1 cellular context compared by ENCODE assay signal in genomic region chr19:35352448-35353304, GRCh38.
TF ChIP-seq lines count a peak whose summit lies in the region.

No MANE protein-coding gene starts in this region.

TF ChIP-seq in HEK293, 187 proteins besides CTCF, POLR2A, EP300 and RAD21 (continued from another document and continues in another):
- TF ChIP-seq, protein P1, sequence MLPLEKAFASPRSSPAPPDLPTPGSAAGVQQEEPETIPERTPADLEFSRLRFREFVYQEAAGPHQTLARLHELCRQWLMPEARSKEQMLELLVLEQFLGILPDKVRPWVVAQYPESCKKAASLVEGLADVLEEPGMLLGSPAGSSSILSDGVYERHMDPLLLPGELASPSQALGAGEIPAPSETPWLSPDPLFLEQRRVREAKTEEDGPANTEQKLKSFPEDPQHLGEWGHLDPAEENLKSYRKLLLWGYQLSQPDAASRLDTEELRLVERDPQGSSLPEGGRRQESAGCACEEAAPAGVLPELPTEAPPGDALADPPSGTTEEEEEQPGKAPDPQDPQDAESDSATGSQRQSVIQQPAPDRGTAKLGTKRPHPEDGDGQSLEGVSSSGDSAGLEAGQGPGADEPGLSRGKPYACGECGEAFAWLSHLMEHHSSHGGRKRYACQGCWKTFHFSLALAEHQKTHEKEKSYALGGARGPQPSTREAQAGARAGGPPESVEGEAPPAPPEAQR (tag by site-specific recombination; IDR thresholded peaks at IDR 0.05) = no peak
- no peak for TF ChIP-seq ZNF707 (tag by site-specific recombination; IDR thresholded peaks at IDR 0.05)
- peak; percentile 36; the same call in 1 of the 2 replicates for TF ChIP-seq FEZF1 (tag by site-specific recombination; IDR thresholded peaks at IDR 0.05)
- TF ChIP-seq ZNF350 (tag by site-specific recombination; IDR thresholded peaks at IDR 0.05) = no peak
- no peak for TF ChIP-seq ZNF549 (tag by site-specific recombination; IDR thresholded peaks at IDR 0.05)
- no peak for TF ChIP-seq ZNF416 (tag by site-specific recombination; IDR thresholded peaks at IDR 0.05)
- TF ChIP-seq ZNF184 (tag by site-specific recombination; IDR thresholded peaks at IDR 0.05) = no peak
- no peak for TF ChIP-seq RBAK (tag by site-specific recombination; IDR thresholded peaks at IDR 0.05)
- TF ChIP-seq ZNF214 (tag by site-specific recombination; IDR thresholded peaks at IDR 0.05; ENCODE audit: borderline replicate concordance) = no peak
- no peak for TF ChIP-seq ZNF391 (tag by site-specific recombination; IDR thresholded peaks at IDR 0.05; ENCODE audit: borderline replicate concordance, low read depth)
- no peak for TF ChIP-seq ZSCAN16 (tag by site-specific recombination; IDR thresholded peaks at IDR 0.05)
- no peak for TF ChIP-seq ZBTB44 (tag by site-specific recombination; IDR thresholded peaks at IDR 0.05)
- no peak for TF ChIP-seq ZNF670 (tag by site-specific recombination; IDR thresholded peaks at IDR 0.05; ENCODE audit: low read depth)
- TF ChIP-seq, protein P2, sequence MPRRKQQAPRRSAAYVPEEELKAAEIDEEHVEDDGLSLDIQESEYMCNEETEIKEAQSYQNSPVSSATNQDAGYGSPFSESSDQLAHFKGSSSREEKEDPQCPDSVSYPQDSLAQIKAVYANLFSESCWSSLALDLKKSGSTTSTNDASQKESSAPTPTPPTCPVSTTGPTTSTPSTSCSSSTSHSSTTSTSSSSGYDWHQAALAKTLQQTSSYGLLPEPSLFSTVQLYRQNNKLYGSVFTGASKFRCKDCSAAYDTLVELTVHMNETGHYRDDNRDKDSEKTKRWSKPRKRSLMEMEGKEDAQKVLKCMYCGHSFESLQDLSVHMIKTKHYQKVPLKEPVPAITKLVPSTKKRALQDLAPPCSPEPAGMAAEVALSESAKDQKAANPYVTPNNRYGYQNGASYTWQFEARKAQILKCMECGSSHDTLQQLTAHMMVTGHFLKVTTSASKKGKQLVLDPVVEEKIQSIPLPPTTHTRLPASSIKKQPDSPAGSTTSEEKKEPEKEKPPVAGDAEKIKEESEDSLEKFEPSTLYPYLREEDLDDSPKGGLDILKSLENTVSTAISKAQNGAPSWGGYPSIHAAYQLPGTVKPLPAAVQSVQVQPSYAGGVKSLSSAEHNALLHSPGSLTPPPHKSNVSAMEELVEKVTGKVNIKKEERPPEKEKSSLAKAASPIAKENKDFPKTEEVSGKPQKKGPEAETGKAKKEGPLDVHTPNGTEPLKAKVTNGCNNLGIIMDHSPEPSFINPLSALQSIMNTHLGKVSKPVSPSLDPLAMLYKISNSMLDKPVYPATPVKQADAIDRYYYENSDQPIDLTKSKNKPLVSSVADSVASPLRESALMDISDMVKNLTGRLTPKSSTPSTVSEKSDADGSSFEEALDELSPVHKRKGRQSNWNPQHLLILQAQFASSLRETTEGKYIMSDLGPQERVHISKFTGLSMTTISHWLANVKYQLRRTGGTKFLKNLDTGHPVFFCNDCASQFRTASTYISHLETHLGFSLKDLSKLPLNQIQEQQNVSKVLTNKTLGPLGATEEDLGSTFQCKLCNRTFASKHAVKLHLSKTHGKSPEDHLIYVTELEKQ (tag by site-specific recombination; IDR thresholded peaks at IDR 0.05; ENCODE audit: borderline replicate concordance) = no peak
- no peak for TF ChIP-seq ZNF266 (tag by site-specific recombination; IDR thresholded peaks at IDR 0.05; ENCODE audit: low read depth)
- no peak for TF ChIP-seq ZNF10 (tag by site-specific recombination; IDR thresholded peaks at IDR 0.05)
- TF ChIP-seq ZNF510 (tag by site-specific recombination; IDR thresholded peaks at IDR 0.05; ENCODE audit: insufficient replicate concordance) = no peak
- TF ChIP-seq ZNF76 (tag by site-specific recombination; IDR thresholded peaks at IDR 0.05; ENCODE audit: borderline replicate concordance, low read depth) = no peak
- peak; percentile 72 for TF ChIP-seq ZEB2 (tag by site-specific recombination; IDR thresholded peaks at IDR 0.05)
- TF ChIP-seq SCRT1 (tag by site-specific recombination; IDR thresholded peaks at IDR 0.05; ENCODE audit: borderline replicate concordance) = no peak
- no peak for TF ChIP-seq ZNF341 (tag by site-specific recombination; IDR thresholded peaks at IDR 0.05; ENCODE audit: low read depth)
- TF ChIP-seq ZFP41 (tag by site-specific recombination; IDR thresholded peaks at IDR 0.05; ENCODE audit: borderline replicate concordance) = no peak
- no peak for TF ChIP-seq ZNF132 (tag by site-specific recombination; IDR thresholded peaks at IDR 0.05; ENCODE audit: borderline replicate concordance)
- no peak for TF ChIP-seq ZNF571 (tag by site-specific recombination; IDR thresholded peaks at IDR 0.05)
- TF ChIP-seq ZNF521 (tag by site-specific recombination; IDR thresholded peaks at IDR 0.05) = no peak
- no peak for TF ChIP-seq BCL11A (tag by site-specific recombination; IDR thresholded peaks at IDR 0.05; ENCODE audit: low read depth)
- TF ChIP-seq ZNF530 (tag by site-specific recombination; IDR thresholded peaks at IDR 0.05; ENCODE audit: low read depth) = no peak
- TF ChIP-seq ZNF48 (tag by site-specific recombination; IDR thresholded peaks at IDR 0.05) = no peak
- no peak for TF ChIP-seq KLF10 (tag by site-specific recombination; IDR thresholded peaks at IDR 0.05)
- TF ChIP-seq ZBTB10 (tag by site-specific recombination; IDR thresholded peaks at IDR 0.05) = peak; percentile 68; the same call in 1 of the 2 replicates
- no peak for TF ChIP-seq KLF7 (tag by site-specific recombination; IDR thresholded peaks at IDR 0.05; ENCODE audit: borderline replicate concordance)
- TF ChIP-seq, protein P3, sequence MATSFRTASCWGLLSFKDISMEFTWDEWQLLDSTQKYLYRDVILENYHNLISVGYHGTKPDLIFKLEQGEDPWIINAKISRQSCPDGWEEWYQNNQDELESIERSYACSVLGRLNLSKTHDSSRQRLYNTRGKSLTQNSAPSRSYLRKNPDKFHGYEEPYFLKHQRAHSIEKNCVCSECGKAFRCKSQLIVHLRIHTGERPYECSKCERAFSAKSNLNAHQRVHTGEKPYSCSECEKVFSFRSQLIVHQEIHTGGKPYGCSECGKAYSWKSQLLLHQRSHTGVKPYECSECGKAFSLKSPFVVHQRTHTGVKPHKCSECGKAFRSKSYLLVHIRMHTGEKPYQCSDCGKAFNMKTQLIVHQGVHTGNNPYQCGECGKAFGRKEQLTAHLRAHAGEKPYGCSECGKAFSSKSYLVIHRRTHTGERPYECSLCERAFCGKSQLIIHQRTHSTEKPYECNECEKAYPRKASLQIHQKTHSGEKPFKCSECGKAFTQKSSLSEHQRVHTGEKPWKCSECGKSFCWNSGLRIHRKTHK (tag by site-specific recombination; IDR thresholded peaks at IDR 0.05) = no peak
- TF ChIP-seq ZNF274 (IDR thresholded peaks at IDR 0.05; ENCODE audit: low read length) = no peak
- TF ChIP-seq ZNF274 (tag by site-specific recombination; IDR thresholded peaks at IDR 0.05; ENCODE audit: borderline replicate concordance) = no peak
- no peak for TF ChIP-seq ZNF621 (tag by site-specific recombination; IDR thresholded peaks at IDR 0.05)
- TF ChIP-seq ZNF548 (tag by site-specific recombination; IDR thresholded peaks at IDR 0.05) = no peak
- TF ChIP-seq ZNF175 (tag by site-specific recombination; IDR thresholded peaks at IDR 0.05) = no peak
- no peak for TF ChIP-seq SCRT2 (tag by site-specific recombination; IDR thresholded peaks at IDR 0.05)
- TF ChIP-seq ZNF624 (tag by site-specific recombination; IDR thresholded peaks at IDR 0.05) = no peak
- TF ChIP-seq ZNF623 (tag by site-specific recombination; IDR thresholded peaks at IDR 0.05) = no peak
- no peak for TF ChIP-seq ATF2 (tag by site-specific recombination; IDR thresholded peaks at IDR 0.05; ENCODE audit: low read depth)
- TF ChIP-seq, protein P4, sequence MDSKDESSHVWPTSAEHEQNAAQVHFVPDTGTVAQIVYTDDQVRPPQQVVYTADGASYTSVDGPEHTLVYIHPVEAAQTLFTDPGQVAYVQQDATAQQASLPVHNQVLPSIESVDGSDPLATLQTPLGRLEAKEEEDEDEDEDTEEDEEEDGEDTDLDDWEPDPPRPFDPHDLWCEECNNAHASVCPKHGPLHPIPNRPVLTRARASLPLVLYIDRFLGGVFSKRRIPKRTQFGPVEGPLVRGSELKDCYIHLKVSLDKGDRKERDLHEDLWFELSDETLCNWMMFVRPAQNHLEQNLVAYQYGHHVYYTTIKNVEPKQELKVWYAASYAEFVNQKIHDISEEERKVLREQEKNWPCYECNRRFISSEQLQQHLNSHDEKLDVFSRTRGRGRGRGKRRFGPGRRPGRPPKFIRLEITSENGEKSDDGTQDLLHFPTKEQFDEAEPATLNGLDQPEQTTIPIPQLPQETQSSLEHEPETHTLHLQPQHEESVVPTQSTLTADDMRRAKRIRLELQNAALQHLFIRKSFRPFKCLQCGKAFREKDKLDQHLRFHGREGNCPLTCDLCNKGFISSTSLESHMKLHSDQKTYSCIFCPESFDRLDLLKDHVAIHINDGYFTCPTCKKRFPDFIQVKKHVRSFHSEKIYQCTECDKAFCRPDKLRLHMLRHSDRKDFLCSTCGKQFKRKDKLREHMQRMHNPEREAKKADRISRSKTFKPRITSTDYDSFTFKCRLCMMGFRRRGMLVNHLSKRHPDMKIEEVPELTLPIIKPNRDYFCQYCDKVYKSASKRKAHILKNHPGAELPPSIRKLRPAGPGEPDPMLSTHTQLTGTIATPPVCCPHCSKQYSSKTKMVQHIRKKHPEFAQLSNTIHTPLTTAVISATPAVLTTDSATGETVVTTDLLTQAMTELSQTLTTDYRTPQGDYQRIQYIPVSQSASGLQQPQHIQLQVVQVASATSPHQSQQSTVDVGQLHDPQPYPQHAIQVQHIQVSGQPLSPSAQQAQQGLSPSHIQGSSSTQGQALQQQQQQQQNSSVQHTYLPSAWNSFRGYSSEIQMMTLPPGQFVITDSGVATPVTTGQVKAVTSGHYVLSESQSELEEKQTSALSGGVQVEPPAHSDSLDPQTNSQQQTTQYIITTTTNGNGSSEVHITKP (tag by site-specific recombination; IDR thresholded peaks at IDR 0.05) = 0 out of 2 replicates have a peak, but pooled peaks have one; percentile 40
- TF ChIP-seq HOXA7 (CRISPR knock-in tag; IDR thresholded peaks at IDR 0.05; ENCODE audit: borderline replicate concordance) = no peak
- no peak for TF ChIP-seq ZNF449 (tag by site-specific recombination; IDR thresholded peaks at IDR 0.05)
- no peak for TF ChIP-seq ZBTB7A (tag by site-specific recombination; IDR thresholded peaks at IDR 0.05; ENCODE audit: low read depth)
- TF ChIP-seq, protein P5, sequence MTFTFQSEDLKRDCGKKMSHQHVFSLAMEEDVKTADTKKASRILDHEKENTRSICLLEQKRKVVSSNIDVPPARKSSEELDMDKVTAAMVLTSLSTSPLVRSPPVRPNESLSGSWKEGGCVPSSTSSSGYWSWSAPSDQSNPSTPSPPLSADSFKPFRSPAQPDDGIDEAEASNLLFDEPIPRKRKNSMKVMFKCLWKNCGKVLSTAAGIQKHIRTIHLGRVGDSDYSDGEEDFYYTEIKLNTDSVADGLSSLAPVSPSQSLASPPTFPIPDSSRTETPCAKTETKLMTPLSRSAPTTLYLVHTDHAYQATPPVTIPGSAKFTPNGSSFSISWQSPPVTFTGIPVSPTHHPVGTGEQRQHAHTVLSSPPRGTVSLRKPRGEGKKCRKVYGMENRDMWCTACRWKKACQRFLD (tag by site-specific recombination; IDR thresholded peaks at IDR 0.05) = no peak
- no peak for TF ChIP-seq SETDB1 (IDR thresholded peaks at IDR 0.05; ENCODE audit: insufficient read length, low read length)
- TF ChIP-seq ZBTB21 (tag by site-specific recombination; IDR thresholded peaks at IDR 0.05) = peak; percentile 45; the same call in 1 of the 2 replicates
- no peak for TF ChIP-seq ZNF626 (tag by site-specific recombination; IDR thresholded peaks at IDR 0.05)
